Comparison of ENCODE assay signal across 17 cellular contexts in genomic region chrX:154445776-154446175, GRCh38. TPM values are rescaled to one million over a fixed set of nuclear protein-coding genes. Genes with fewer than 3 reads are reported as not detected.
DNase-seq lines count a peak whose midpoint lies in the region; ATAC-seq lines count a peak whose summit lies in the region.
"Had no signal": no experiment of that assay in that cellular context is flagged by ENCODE, and none has a peak within 500 bp of the region (broad histone marks: within the 10 kb centered on the region; RNA-seq: fewer than 3 reads in every experiment).

No MANE protein-coding gene starts in this region.

- DNase-seq in activated T-cell treated with anti-CD3 and anti-CD28 coated beads, Interleukin-2, amount 50 U/mL, for 24 hours = no peak
- no peak for DNase-seq in activated T-cell treated with anti-CD3 and anti-CD28 coated beads, Interleukin-2, amount 50 U/mL, for 4 hours
- DNase-seq in effector memory CD8-positive, alpha-beta T cell = no peak
- DNase-seq in SKM-1 treated with dmso at 0.1 percent for 144 hours (lab: John Stamatoyannopoulos, UW; ENCODE audit: unreplicated experiment) = no peak
- DNase-seq in stimulated activated CD4-positive, alpha-beta T cell treated with anti-CD3 and anti-CD28 coated beads, Interleukin-4, amount 100 ng/mL, for 1 hour = no peak
- DNase-seq: activated CD4-positive, alpha-beta T cell treated with anti-CD3 and anti-CD28 coated beads, Interleukin-2, amount 50 U/mL, for 48 hours; colonic mucosa; KG1; mucosa of descending colon; NCI-H1694; NCI-H69; retina; substantia nigra had no signal

- H3K4me3 Mint-ChIP-seq in activated T-cell treated with anti-CD3 and anti-CD28 coated beads, Interleukin-2, amount 50 U/mL, for 24 hours = peak overlapping the region; percentile 27
- no peak overlapping the region for H3K4me3 Mint-ChIP-seq in activated T-cell treated with anti-CD3 and anti-CD28 coated beads, Interleukin-2, amount 50 U/mL, for 4 hours
- H3K4me3 Mint-ChIP-seq in IgD-negative memory B cell = peak overlapping the region in 3 of 4 donors; percentile 30 to 63 (median 39)
- peak overlapping the region; percentile 47 to 55 for H3K4me3 Mint-ChIP-seq in effector memory CD8-positive, alpha-beta T cell
- H3K4me3 Mint-ChIP-seq in stimulated activated memory B cell treated with anti-CD40 and anti-IgM and Interleukin-4, amounts not matched to agents 10 μg/mL and 1 μg/mL and 100 μg/mL, for 72 hours = peak overlapping the region; percentile 47

- H3K27me3 Mint-ChIP-seq in activated T-cell treated with anti-CD3 and anti-CD28 coated beads, Interleukin-2, amount 50 U/mL, for 24 hours = peaks cover 6% of the 10 kb centered on the region
- no peaks in the 10 kb centered on the region for H3K27me3 Mint-ChIP-seq in activated T-cell treated with anti-CD3 and anti-CD28 coated beads, Interleukin-2, amount 50 U/mL, for 4 hours (ENCODE audit: low read depth)
- no peaks in the 10 kb centered on the region for H3K27me3 Mint-ChIP-seq in IgD-negative memory B cell
- H3K27me3 Mint-ChIP-seq in effector memory CD8-positive, alpha-beta T cell = no peaks in the 10 kb centered on the region
- no peaks in the 10 kb centered on the region for H3K27me3 Mint-ChIP-seq in stimulated activated memory B cell treated with anti-CD40 and anti-IgM and Interleukin-4, amounts not matched to agents 10 μg/mL and 1 μg/mL and 100 μg/mL, for 72 hours

- ATAC-seq in activated T-cell treated with anti-CD3 and anti-CD28 coated beads, Interleukin-2, amount 50 U/mL, for 4 hours = no peak
- no peak for ATAC-seq in effector memory CD8-positive, alpha-beta T cell (replicated peaks)
- no peak for ATAC-seq in stimulated activated memory B cell treated with anti-CD40 and anti-IgM and Interleukin-4, amounts not matched to agents 10 μg/mL and 1 μg/mL and 100 μg/mL, for 72 hours
- ATAC-seq in HG03175 (IDR thresholded peaks at IDR 0.05; ENCODE audit: unreplicated experiment) = no peak
- ATAC-seq: mucosa of descending colon, Right ventricle myocardium inferior had no signal

- no peaks in the 10 kb centered on the region for H3K9me3 Mint-ChIP-seq in activated T-cell treated with anti-CD3 and anti-CD28 coated beads, Interleukin-2, amount 50 U/mL, for 24 hours
- no peaks in the 10 kb centered on the region for H3K9me3 Mint-ChIP-seq in activated T-cell treated with anti-CD3 and anti-CD28 coated beads, Interleukin-2, amount 50 U/mL, for 4 hours
- no peaks in the 10 kb centered on the region for H3K9me3 Mint-ChIP-seq in IgD-negative memory B cell
- H3K9me3 Mint-ChIP-seq in effector memory CD8-positive, alpha-beta T cell = no peaks in the 10 kb centered on the region
- H3K9me3 Mint-ChIP-seq in stimulated activated memory B cell treated with anti-CD40 and anti-IgM and Interleukin-4, amounts not matched to agents 10 μg/mL and 1 μg/mL and 100 μg/mL, for 72 hours = no peaks in the 10 kb centered on the region

- peak overlapping the region; percentile 61 for H3K27ac Mint-ChIP-seq in activated T-cell treated with anti-CD3 and anti-CD28 coated beads, Interleukin-2, amount 50 U/mL, for 24 hours
- H3K27ac Mint-ChIP-seq in IgD-negative memory B cell = no peak overlapping the region
- H3K27ac Mint-ChIP-seq in effector memory CD8-positive, alpha-beta T cell = no peak overlapping the region
- no peak overlapping the region for H3K27ac Mint-ChIP-seq in stimulated activated memory B cell treated with anti-CD40 and anti-IgM and Interleukin-4, amounts not matched to agents 10 μg/mL and 1 μg/mL and 100 μg/mL, for 72 hours

- peaks cover 61% of the 10 kb centered on the region for H3K36me3 Mint-ChIP-seq in activated T-cell treated with anti-CD3 and anti-CD28 coated beads, Interleukin-2, amount 50 U/mL, for 24 hours (ENCODE audit: low read depth)
- peaks cover 7% of the 10 kb centered on the region for H3K36me3 Mint-ChIP-seq in activated T-cell treated with anti-CD3 and anti-CD28 coated beads, Interleukin-2, amount 50 U/mL, for 4 hours (ENCODE audit: insufficient read depth)
- H3K36me3 Mint-ChIP-seq in IgD-negative memory B cell = no peaks in the 10 kb centered on the region
- H3K36me3 Mint-ChIP-seq in effector memory CD8-positive, alpha-beta T cell (ENCODE audit: insufficient read depth) = peaks cover 22% of the 10 kb centered on the region
- peaks cover 23% of the 10 kb centered on the region for H3K36me3 Mint-ChIP-seq in stimulated activated memory B cell treated with anti-CD40 and anti-IgM and Interleukin-4, amounts not matched to agents 10 μg/mL and 1 μg/mL and 100 μg/mL, for 72 hours

- peaks cover 20% of the 10 kb centered on the region for H3K4me1 Mint-ChIP-seq in activated T-cell treated with anti-CD3 and anti-CD28 coated beads, Interleukin-2, amount 50 U/mL, for 24 hours (ENCODE audit: low read depth)
- H3K4me1 Mint-ChIP-seq in activated T-cell treated with anti-CD3 and anti-CD28 coated beads, Interleukin-2, amount 50 U/mL, for 4 hours (ENCODE audit: low read depth) = peaks cover 14% of the 10 kb centered on the region
- peaks cover 0 to 2% (median 0%) of the 10 kb centered on the region in 3 donors for H3K4me1 Mint-ChIP-seq in IgD-negative memory B cell
- peaks cover 0 to 15% of the 10 kb centered on the region in 2 donors for H3K4me1 Mint-ChIP-seq in effector memory CD8-positive, alpha-beta T cell (ENCODE audit: low read depth in 2 of 2)
- peaks cover 26% of the 10 kb centered on the region for H3K4me1 Mint-ChIP-seq in stimulated activated memory B cell treated with anti-CD40 and anti-IgM and Interleukin-4, amounts not matched to agents 10 μg/mL and 1 μg/mL and 100 μg/mL, for 72 hours

RNA-seq across cellular contexts. Expression of gene FAM50A, which starts 1.8 kb away (rescaled TPM):
- total RNA-seq in activated T-cell treated with anti-CD3 and anti-CD28 coated beads, Interleukin-2, amount 50 U/mL, for 4 hours = 10 to 100 TPM; 60.2 to 61.9 (median 61.6) TPM
- 31.3 TPM for polyA plus RNA-seq in IgD-negative memory B cell

RNA-seq across cellular contexts. Expression of gene GDI1, which starts 8.8 kb away (rescaled TPM):
- 100 to 1,000 TPM; 107 to 126 (median 116) TPM for total RNA-seq in activated T-cell treated with anti-CD3 and anti-CD28 coated beads, Interleukin-2, amount 50 U/mL, for 4 hours
- 38.1 TPM for polyA plus RNA-seq in IgD-negative memory B cell

RNA-seq across cellular contexts. Expression of gene PLXNA3, which starts 12.3 kb away (rescaled TPM):
- 10 to 100 TPM; 26.6 to 33.8 (median 27.6) TPM for total RNA-seq in activated T-cell treated with anti-CD3 and anti-CD28 coated beads, Interleukin-2, amount 50 U/mL, for 4 hours
- 2.7 TPM for polyA plus RNA-seq in IgD-negative memory B cell

RNA-seq across cellular contexts. Expression of gene ATP6AP1, which starts 17.3 kb away (rescaled TPM):
- total RNA-seq in activated T-cell treated with anti-CD3 and anti-CD28 coated beads, Interleukin-2, amount 50 U/mL, for 4 hours = 10 to 100 TPM; 33.7 to 42.2 (median 40.8) TPM
- 93.9 TPM for polyA plus RNA-seq in IgD-negative memory B cell

RNA-seq across cellular contexts. Expression of gene LAGE3, which starts 33.3 kb away (rescaled TPM):
- 10 to 100 TPM; 76.1 to 89.9 (median 88.1) TPM for total RNA-seq in activated T-cell treated with anti-CD3 and anti-CD28 coated beads, Interleukin-2, amount 50 U/mL, for 4 hours
- polyA plus RNA-seq in IgD-negative memory B cell = 51.7 TPM
